In genomic region chr4:38591617-38592337, GRCh38 we compare ENCODE assay signal across 22 cellular contexts.
A peak's percentile ranks its signal among the peaks of the same experiment; 100 is the strongest.
DNase-seq lines count a peak whose midpoint lies in the region; ATAC-seq, FAIRE-seq and TF ChIP-seq lines count a peak whose summit lies in the region.
"Had no signal": no experiment of that assay in that cellular context is flagged by ENCODE, and none has a peak within 500 bp of the region (broad histone marks: within the 10 kb centered on the region; RNA-seq: fewer than 3 reads in every experiment).

No MANE protein-coding gene starts in this region.

- FAIRE-seq in pancreas (lab: Jason Lieb, UNC) = peak; percentile 90
- FAIRE-seq: GM18507, islet of Langerhans had no signal

- intact Hi-C loops in right cardiac atrium (cut with DNase I) = no loop called here
- intact Hi-C loops in cardiac septum (cut with DNase I) = no loop called here
- intact Hi-C loops in head of caudate nucleus (cut with DNase I) = no loop called here
- intact Hi-C loops in pancreas (cut with DNase I) = no loop called here

- ATAC-seq in right cardiac atrium (peak; percentile 40 to 48), pancreas (no peak)
- ATAC-seq: sciatic nerve; stimulated activated naive B cell treated with anti-CD40 and anti-IgM and Interleukin-4, amounts not matched to agents 10 μg/mL and 1 μg/mL and 100 μg/mL, for 72 hours had no signal

- H3K27ac ChIP-seq in right cardiac atrium (ENCODE audit: low read length) (no peak overlapping the region), pancreas (no peak overlapping the region)
- H3K27ac ChIP-seq: KMS-11 had no signal

- DNase-seq in right cardiac atrium = no peak
- DNase-seq in cardiac septum (ENCODE audit: low spot score) = no peak
- peak in 35 of 42 donors; percentile 16 to 89 (median 56) for DNase-seq in head of caudate nucleus
- DNase-seq in pancreas = no peak
- no peak for DNase-seq in activated naive CD4-positive, alpha-beta T cell treated with anti-CD3 and anti-CD28 coated beads, Interleukin-2, amount 50 U/mL, for 16 hours
- DNase-seq in NCI-H2081 (lab: John Stamatoyannopoulos, UW) = no peak
- no peak for DNase-seq in NCI-H2171 treated with DMSO at 0.1 percent for 48 hours (lab: John Stamatoyannopoulos, UW)
- DNase-seq in mesenteric fat pad (ENCODE audit: low spot score) = no peak
- DNase-seq: activated CD4-positive, alpha-beta T cell treated with anti-CD3 and anti-CD28 coated beads, Interleukin-2, amount 50 U/mL, for 48 hours; Calu3; cerebellar nuclear complex; effector CD8-positive, alpha-beta T cell; EL; HFFc6; NCI-H1092; NCI-H2029 treated with DMSO at 0.1 percent for 48 hours; NCI-H526 treated with DMSO at 0.1 percent for 48 hours; stimulated activated naive B cell treated with anti-CD40 and anti-IgM and Interleukin-4, amounts not matched to agents 10 μg/mL and 1 μg/mL and 100 μg/mL, for 72 hours had no signal

- H3K4me3 ChIP-seq in right cardiac atrium (ENCODE audit: low read length) (no peak overlapping the region), pancreas (no peak overlapping the region)

- no peak for TF ChIP-seq CTCF in pancreas (IDR thresholded peaks at IDR 0.05)

- H3K27me3 ChIP-seq in right cardiac atrium (ENCODE audit: control insufficient read depth, insufficient read depth) = no peaks in the 10 kb centered on the region
- no peaks in the 10 kb centered on the region for H3K27me3 ChIP-seq in pancreas

- H3K9me3 ChIP-seq in right cardiac atrium (ENCODE audit: control insufficient read depth, low read length) (no peaks in the 10 kb centered on the region), pancreas (no peaks in the 10 kb centered on the region)

- peaks cover 2% of the 10 kb centered on the region for H3K4me1 ChIP-seq in right cardiac atrium (ENCODE audit: control insufficient read depth, insufficient read depth, low read length)
- no peaks in the 10 kb centered on the region for H3K4me1 ChIP-seq in pancreas

- no peaks in the 10 kb centered on the region for H3K36me3 ChIP-seq in pancreas

- WGBS in right cardiac atrium = 49% methylated on average over 10 of the region's 10 CpGs
- WGBS in pancreas, 2 donors = 70 to 80% methylated on average over 10 of the region's 10 CpGs

Comparison
In these comparisons a context has a peak if more than half of its experiments do, and no peak if none do; other contexts are left out.
1. ATAC-seq: peak in right cardiac atrium (2 of 2); none in pancreas (0 of 4).
2. DNase-seq: peak in head of caudate nucleus (35 of 42); none in right cardiac atrium (0 of 3), cardiac septum (single experiment), pancreas (0 of 6), activated naive CD4-positive, alpha-beta T cell treated with anti-CD3 and anti-CD28 coated beads, Interleukin-2, amount 50 U/mL, for 16 hours (single experiment), NCI-H2081 (0 of 2), NCI-H2171 treated with DMSO at 0.1 percent for 48 hours (single experiment) and mesenteric fat pad (single experiment).